ENCODE assay signal across 2 cellular contexts in genomic region chr17:65121368-65121767, GRCh38.
TF ChIP-seq lines count a peak whose summit lies in the region.

No MANE protein-coding gene starts in this region.

TF ChIP-seq in HepG2, 621 proteins besides CTCF, POLR2A, EP300 and RAD21:
- 0 out of 4 replicates have a peak, but pooled peaks of 1 of the 2 experiments have one; percentile 25 for TF ChIP-seq MAFK (conservative IDR thresholded peaks at IDR 0.05 in 1 of 2, IDR thresholded peaks at IDR 0.05 in 1 of 2; ENCODE audit: low read length in 2 of 2)
- TF ChIP-seq NONO (IDR thresholded peaks at IDR 0.05), result no peak
- TF ChIP-seq NONO (CRISPR knock-in tag; conservative IDR thresholded peaks at IDR 0.05), result no peak
- 0 out of 2 replicates have a peak, but pooled peaks have one; percentile 17 for TF ChIP-seq MAFF (IDR thresholded peaks at IDR 0.05; ENCODE audit: low read depth, low read length)

TF ChIP-seq in K562, 482 proteins besides CTCF, POLR2A, EP300 and RAD21:
- no peak for TF ChIP-seq DDX20 (tag; IDR thresholded peaks at IDR 0.05; ENCODE audit: low read depth)
- no peak for TF ChIP-seq SRSF1 (IDR thresholded peaks at IDR 0.05; ENCODE audit: low read depth, low read length)
- TF ChIP-seq ZNF316 (IDR thresholded peaks at IDR 0.05), result peak; percentile 18; the same call in 1 of the 2 replicates
- TF ChIP-seq ARHGAP35 (IDR thresholded peaks at IDR 0.05; ENCODE audit: partially characterized antibody), result no peak
- 0 out of 2 replicates have a peak, but pooled peaks have one; percentile 11 for TF ChIP-seq MAFF (IDR thresholded peaks at IDR 0.05; ENCODE audit: low read length)
